7 cellular contexts compared by ENCODE assay signal in the genomic region with DNA sequence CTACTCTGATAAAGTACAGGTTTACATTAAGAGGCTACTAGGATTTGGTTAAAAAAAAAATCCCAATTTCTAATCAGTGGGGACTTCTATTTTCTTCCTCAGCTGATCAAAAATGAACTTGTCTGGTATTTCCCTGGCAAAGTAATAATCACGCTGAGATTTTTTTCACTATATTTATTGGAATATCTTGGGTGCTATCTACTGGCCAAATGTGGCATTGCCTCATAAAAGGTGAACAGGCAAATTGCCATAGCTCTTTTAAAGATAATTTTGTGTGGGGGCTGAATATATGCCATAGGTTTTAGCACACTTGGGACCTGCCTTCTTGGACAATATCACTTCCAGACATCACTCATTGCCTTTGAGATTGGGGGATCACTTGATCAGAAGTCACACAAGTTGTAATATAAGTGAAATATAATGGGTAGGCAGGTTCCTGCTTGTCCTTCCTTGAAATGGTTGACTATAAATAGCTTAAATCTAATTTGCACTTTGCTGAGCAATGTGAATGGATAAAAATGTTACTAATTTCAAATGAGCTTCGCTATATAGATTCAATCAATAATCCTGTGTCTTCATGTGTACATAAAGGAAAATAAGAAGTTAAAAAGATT. TPM values are rescaled to one million over a fixed set of nuclear protein-coding genes. Genes with fewer than 3 reads are reported as not detected.
DNase-seq lines count a peak whose midpoint lies in the region; ATAC-seq and FAIRE-seq lines count a peak whose summit lies in the region.

No MANE protein-coding gene starts in this region.

- no peak overlapping the region for H4K12ac ChIP-seq in trophoblast cell (ENCODE audit: low read depth, low read length)

- H2BK5ac ChIP-seq in trophoblast cell (ENCODE audit: low read depth, low read length, poor library complexity), result no peak overlapping the region

- WGBS in trophoblast cell (ENCODE audit: extremely low coverage, insufficient coverage, insufficient read length), result no CpG with 5 or more reads among the region's 2 CpGs

- H3K36me3 ChIP-seq in NT2/D1 (ENCODE audit: insufficient read depth, insufficient read length, low read length) (no peaks in the 10 kb centered on the region), trophoblast cell (ENCODE audit: control insufficient read depth in 1 of 2, insufficient read depth in 2 of 2, low read length in 2 of 2) (no peaks in the 10 kb centered on the region)

- H3K9me3 ChIP-seq in NT2/D1 (ENCODE audit: insufficient read depth, low read length) (no peaks in the 10 kb centered on the region), trophoblast cell (ENCODE audit: insufficient read depth, low read depth, low read length) (no peaks in the 10 kb centered on the region)

- H3K79me1 ChIP-seq in trophoblast cell (ENCODE audit: low read length), result no peaks in the 10 kb centered on the region

- H3K27me3 ChIP-seq in NT2/D1 (ENCODE audit: insufficient read depth, insufficient read length) (no peaks in the 10 kb centered on the region), trophoblast cell (ENCODE audit: insufficient read depth, low read length) (no peaks in the 10 kb centered on the region)

- H3K18ac ChIP-seq in trophoblast cell (ENCODE audit: low read length), result no peak overlapping the region

- H2AFZ ChIP-seq in trophoblast cell (ENCODE audit: insufficient read depth, low read length, poor library complexity), result no peak overlapping the region

- FAIRE-seq in G401.6 (lab: Jason Lieb, UNC), result peak; percentile 57

- peak; percentile 53 for ATAC-seq in HG02623 (IDR thresholded peaks at IDR 0.05; ENCODE audit: unreplicated experiment)
- no peak for ATAC-seq in HG03460 (IDR thresholded peaks at IDR 0.05; ENCODE audit: unreplicated experiment)
- no peak for ATAC-seq in GM21447 (IDR thresholded peaks at IDR 0.05; ENCODE audit: unreplicated experiment)

- H3K4me1 ChIP-seq in NT2/D1 (ENCODE audit: insufficient read depth, insufficient read length) (no peaks in the 10 kb centered on the region), trophoblast cell (ENCODE audit: control insufficient read depth in 1 of 2, insufficient read depth in 2 of 2, low read length in 2 of 2) (no peaks in the 10 kb centered on the region)

- H2AK5ac ChIP-seq in trophoblast cell (ENCODE audit: low read length), result no peak overlapping the region

- H3K23ac ChIP-seq in trophoblast cell (ENCODE audit: low read length), result no peak overlapping the region

- no peak overlapping the region for H4K8ac ChIP-seq in trophoblast cell (ENCODE audit: low read depth, low read length)

- H3K4ac ChIP-seq in trophoblast cell (ENCODE audit: low read depth, low read length), result no peak overlapping the region

- no peak overlapping the region for H2BK120ac ChIP-seq in trophoblast cell (ENCODE audit: insufficient read depth, low read length, poor library complexity)

- H3K14ac ChIP-seq in trophoblast cell (ENCODE audit: low read length), result no peak overlapping the region

- no peaks in the 10 kb centered on the region for H3K79me2 ChIP-seq in trophoblast cell (ENCODE audit: control insufficient read depth, insufficient read depth, low read length, poor library complexity)

- DNase-seq in NT2/D1 (ENCODE audit: low read depth, low spot score) (peak; percentile 20), epidermal melanocyte (ENCODE audit: insufficient read length, low spot score) (peak; percentile 30), trophoblast cell (peak; percentile 14 to 71)

- H3K27ac ChIP-seq in trophoblast cell (ENCODE audit: low read depth, low read length), result no peak overlapping the region

- no peak overlapping the region for H4K91ac ChIP-seq in trophoblast cell (ENCODE audit: low read depth, low read length)

- no peak overlapping the region for H3K4me2 ChIP-seq in trophoblast cell (ENCODE audit: low read length)

- H2BK12ac ChIP-seq in trophoblast cell (ENCODE audit: low read length), result no peak overlapping the region

- no peak overlapping the region for H3K4me3 ChIP-seq in NT2/D1 (ENCODE audit: insufficient read length, low read depth)
- H3K4me3 ChIP-seq in trophoblast cell (ENCODE audit: low read depth, low read length), result no peak overlapping the region

- H3K9ac ChIP-seq in NT2/D1 (ENCODE audit: insufficient read length, low read depth) (no peak overlapping the region), trophoblast cell (ENCODE audit: low read length) (no peak overlapping the region)

RNA-seq across cellular contexts. Expression of a gene that starts 7.0 kb away (rescaled TPM):
- 14.4 and 14.6 TPM in 2 replicates for polyA plus RNA-seq in trophoblast cell (2013)
